Comparison of ENCODE assay signal across 32 cellular contexts in the genomic region with DNA sequence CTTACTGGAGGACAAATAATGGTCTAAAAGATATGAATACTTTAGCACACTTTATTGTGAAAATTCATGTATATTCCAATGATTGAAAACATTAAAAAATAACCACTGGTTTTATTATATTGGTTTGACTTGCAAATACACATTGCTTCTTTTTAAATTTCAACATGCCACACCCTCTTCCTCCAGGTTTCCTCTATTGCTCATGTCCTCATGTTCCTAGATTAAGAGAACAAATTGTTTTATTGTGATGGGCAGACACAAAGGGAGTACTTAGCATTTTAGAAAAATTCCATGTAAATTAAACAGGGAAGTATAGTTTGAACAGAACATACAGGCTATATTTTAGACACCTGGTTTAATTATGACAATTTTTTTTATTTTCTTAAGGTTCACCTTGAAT.
"Had no signal": no experiment of that assay in that cellular context is flagged by ENCODE, and none has a peak within 500 bp of the region (broad histone marks: within the 10 kb centered on the region; RNA-seq: fewer than 3 reads in every experiment).

No MANE protein-coding gene starts in this region.

- H3K27ac ChIP-seq: ascending aorta, breast epithelium, cardiac muscle cell, coronary artery, foreskin keratinocyte, gastrocnemius medialis, heart left ventricle, WERI-Rb-1 had no signal

- ATAC-seq: activated CD4-positive, CD25-positive, alpha-beta regulatory T cell treated with anti-CD3 and anti-CD28 coated beads, Interleukin-2, amount 50 U/mL, for 24 hours; activated CD8-positive, alpha-beta memory T cell treated with anti-CD3 and anti-CD28 coated beads, Interleukin-2, amount 10 ng/mL, durations not matched to agents 7 days and 5 days; activated CD8-positive, alpha-beta T cell treated with anti-CD3 and anti-CD28 coated beads, Interleukin-2, amount 10 ng/mL, durations not matched to agents 7 days and 5 days; activated naive CD8-positive, alpha-beta T cell treated with anti-CD3 and anti-CD28 coated beads, Interleukin-2, amount 50 U/mL, for 24 hours; esophagus mucosa; foreskin keratinocyte; gastrocnemius medialis; heart left ventricle; T-helper 17 cell had no signal

- H3K4me1 ChIP-seq: ascending aorta, breast epithelium, foreskin keratinocyte, gastrocnemius medialis, heart left ventricle had no signal

- H3K9me3 ChIP-seq: adrenal gland, ascending aorta, breast epithelium, gastrocnemius medialis had no signal

- H3K27me3 ChIP-seq: adrenal gland, ascending aorta, breast epithelium, cardiac muscle cell, gastrocnemius medialis, heart left ventricle had no signal

- FAIRE-seq: endometrium had no signal

- DNase-seq: activated B cell treated with CpG ODN at 0.5 μM for 24 hours; activated CD4-positive, alpha-beta T cell treated with anti-CD3 and anti-CD28 coated beads for 48 hours; activated CD4-positive, alpha-beta T cell treated with anti-CD3 and anti-CD28 coated beads, Interleukin-2, amount 50 U/mL, for 1 hour; activated CD4-positive, alpha-beta T cell treated with anti-CD3 and anti-CD28 coated beads, Interleukin-2, amount 50 U/mL, for 48 hours; activated CD8-positive, alpha-beta memory T cell treated with anti-CD3 and anti-CD28 coated beads, Interleukin-2, amount 10 ng/mL, durations not matched to agents 7 days and 5 days; activated CD8-positive, alpha-beta memory T cell treated with anti-CD3 and anti-CD28 coated beads, Interleukin-2, amount 50 U/mL, for 4 hours; activated CD8-positive, alpha-beta T cell treated with anti-CD3 and anti-CD28 coated beads, Interleukin-2, amount 10 ng/mL, durations not matched to agents 7 days and 5 days; activated effector memory CD4-positive, alpha-beta T cell treated with anti-CD3 and anti-CD28 coated beads, Interleukin-2, amount 50 U/mL, for 16 hours; activated naive CD4-positive, alpha-beta T cell treated with anti-CD3 and anti-CD28 coated beads for 36 hours; activated naive CD8-positive, alpha-beta T cell treated with anti-CD3 and anti-CD28 coated beads for 36 hours; activated naive CD8-positive, alpha-beta T cell treated with anti-CD3 and anti-CD28 coated beads, Interleukin-2, amount 50 U/mL, for 24 hours; activated T-cell treated with anti-CD3 and anti-CD28 coated beads, Interleukin-2, amount 50 U/mL, for 1 hour; activated T-cell treated with anti-CD3 and anti-CD28 coated beads, Interleukin-2, amount 50 U/mL, for 48 hours; adrenal gland; central memory CD4-positive, alpha-beta T cell; cerebellar nuclear complex; effector CD8-positive, alpha-beta T cell; foreskin keratinocyte; gastrocnemius medialis; glutamatergic neuron; heart left ventricle; T-helper 1 cell; T-helper 17 cell; T1000; WERI-Rb-1 had no signal

- H3K36me3 ChIP-seq: adrenal gland, ascending aorta, breast epithelium, cardiac muscle cell, gastrocnemius medialis, heart left ventricle, WERI-Rb-1 had no signal

- H3K4me3 ChIP-seq: adrenal gland, ascending aorta, breast epithelium, cardiac muscle cell, coronary artery, gastrocnemius medialis, heart left ventricle had no signal
